20 cellular contexts compared by ENCODE assay signal in genomic region chr2:54534191-54534590, GRCh38.
DNase-seq lines count a peak whose midpoint lies in the region; ATAC-seq and TF ChIP-seq lines count a peak whose summit lies in the region.
"Had no signal": no experiment of that assay in that cellular context is flagged by ENCODE, and none has a peak within 500 bp of the region (broad histone marks: within the 10 kb centered on the region; RNA-seq: fewer than 3 reads in every experiment).

No MANE protein-coding gene starts in this region.

- peaks cover 6% of the 10 kb centered on the region for H3K36me3 ChIP-seq in cardiac muscle cell
- peaks cover 2% of the 10 kb centered on the region for H3K36me3 ChIP-seq in brain microvascular endothelial cell (replicated peaks)
- no peaks in the 10 kb centered on the region for H3K36me3 ChIP-seq in right lobe of liver
- H3K36me3 ChIP-seq in upper lobe of left lung: peaks cover 0 to 40% (median 3%) of the 10 kb centered on the region in 4 donors

- no peak for TF ChIP-seq CTCF in cardiac muscle cell (IDR thresholded peaks at IDR 0.05; ENCODE audit: low read depth, low read length)
- no peak for TF ChIP-seq CTCF in brain microvascular endothelial cell (IDR thresholded peaks at IDR 0.05; ENCODE audit: low read depth, low read length, missing control alignments)
- TF ChIP-seq CTCF in right lobe of liver (IDR thresholded peaks at IDR 0.05): no peak
- no peak for TF ChIP-seq CTCF in upper lobe of left lung (IDR thresholded peaks at IDR 0.05)

- in situ Hi-C loops in brain microvascular endothelial cell (cut with HindIII; ENCODE audit: low pct_ligation_motif_present, low sequenced_read_pairs): no loop called here

- TF ChIP-seq POLR2A in right lobe of liver (IDR thresholded peaks at IDR 0.05): no peak
- TF ChIP-seq POLR2A in upper lobe of left lung (IDR thresholded peaks at IDR 0.05): no peak

- peak overlapping the region; percentile 27 for H3K27ac ChIP-seq in cardiac muscle cell
- peak overlapping the region; percentile 83 for H3K27ac ChIP-seq in brain microvascular endothelial cell
- H3K27ac ChIP-seq in right lobe of liver: peak overlapping the region in 2 of 3 donors; percentile 90 to 93
- peak overlapping the region in 3 of 4 donors; percentile 2 to 70 (median 9) for H3K27ac ChIP-seq in upper lobe of left lung
- H3K27ac ChIP-seq: ascending aorta, psoas muscle, testis had no signal

- WGBS in right lobe of liver (ENCODE audit: insufficient coverage, low coverage, low lambda C conversion rate, missing lambda C conversion rate): 91% methylated on average over 2 of the region's 2 CpGs
- 87 to 91% methylated on average over 2 of the region's 2 CpGs for WGBS in upper lobe of left lung, 2 donors

- no peak for TF ChIP-seq EP300 in upper lobe of left lung (IDR thresholded peaks at IDR 0.05)

- ATAC-seq in left cardiac atrium: no peak
- ATAC-seq in right lobe of liver: no peak
- no peak for ATAC-seq in upper lobe of left lung (ENCODE audit: low FRiP score in 2 of 2)
- ATAC-seq in HG03457 (IDR thresholded peaks at IDR 0.05; ENCODE audit: unreplicated experiment): no peak
- ATAC-seq: psoas muscle, T-cell had no signal

- H3K4me3 ChIP-seq in cardiac muscle cell (no peak overlapping the region), brain microvascular endothelial cell (ENCODE audit: low read depth, low read length) (no peak overlapping the region), right lobe of liver (no peak overlapping the region), upper lobe of left lung (no peak overlapping the region)
- H3K4me3 ChIP-seq: ascending aorta, psoas muscle, testis had no signal

- no peak for DNase-seq in cardiac muscle cell (ENCODE audit: low read depth in 1 of 2, low spot score in 1 of 2)
- no peak for DNase-seq in left cardiac atrium
- DNase-seq in brain microvascular endothelial cell: no peak
- DNase-seq in right lobe of liver: no peak
- DNase-seq in upper lobe of left lung: no peak
- no peak for DNase-seq in pons (ENCODE audit: low spot score)
- DNase-seq in activated CD8-positive, alpha-beta memory T cell treated with anti-CD3 and anti-CD28 coated beads, Interleukin-2, amount 50 U/mL, for 4 hours: no peak
- DNase-seq: 8988T; activated CD4-positive, alpha-beta memory T cell treated with anti-CD3 and anti-CD28 coated beads, Interleukin-2, amount 10 ng/mL, durations not matched to agents 7 days and 5 days; activated CD4-positive, alpha-beta T cell treated with anti-CD3 and anti-CD28 coated beads for 1 hour; CD8-positive, alpha-beta memory T cell; NCI-H1092; NCI-H187 treated with DMSO at 0.1 percent for 48 hours; NCI-H69; psoas muscle; stimulated activated naive CD4-positive, alpha-beta T cell; T-cell; testis had no signal

- intact Hi-C loops in left cardiac atrium (cut with DNase I): no loop called here
- intact Hi-C loops in right lobe of liver (cut with DNase I): no loop called here

- H3K27me3 ChIP-seq in cardiac muscle cell (no peaks in the 10 kb centered on the region), brain microvascular endothelial cell (replicated peaks) (no peaks in the 10 kb centered on the region), right lobe of liver (no peaks in the 10 kb centered on the region), upper lobe of left lung (no peaks in the 10 kb centered on the region)
- H3K27me3 ChIP-seq: ascending aorta, testis had no signal

- H3K9me3 ChIP-seq in cardiac muscle cell (ENCODE audit: low read depth) (no peaks in the 10 kb centered on the region), right lobe of liver (no peaks in the 10 kb centered on the region), upper lobe of left lung (no peaks in the 10 kb centered on the region)
- H3K9me3 ChIP-seq: ascending aorta, psoas muscle, testis had no signal

- H3K4me1 ChIP-seq in cardiac muscle cell (ENCODE audit: low read depth) (peaks cover 10% of the 10 kb centered on the region), right lobe of liver (peaks cover 0 to 10% (median 4%) of the 10 kb centered on the region in 4 donors), upper lobe of left lung (peaks cover 18 to 40% (median 32%) of the 10 kb centered on the region in 4 donors)
- H3K4me1 ChIP-seq: ascending aorta, psoas muscle had no signal

Comparison
In these comparisons a context has a peak if more than half of its experiments do, and no peak if none do; other contexts are left out.
1. H3K27ac ChIP-seq: peak in every context shown above with its lines; median percentile 92 in right lobe of liver; 83 in brain microvascular endothelial cell; 27 in cardiac muscle cell; 9 in upper lobe of left lung.